33 cellular contexts compared by ENCODE assay signal in genomic region chr13:90906554-90906953, GRCh38.
"Had no signal": no experiment of that assay in that cellular context is flagged by ENCODE, and none has a peak within 500 bp of the region (broad histone marks: within the 10 kb centered on the region; RNA-seq: fewer than 3 reads in every experiment).

No MANE protein-coding gene starts in this region.

- H3K9me3 ChIP-seq: adrenal gland, ascending aorta, body of pancreas had no signal

- ATAC-seq: activated naive CD4-positive, alpha-beta T cell treated with anti-CD3 and anti-CD28 coated beads, Interleukin-2, amount 50 U/mL, for 72 hours; activated naive CD8-positive, alpha-beta T cell treated with anti-CD3 and anti-CD28 coated beads, Interleukin-2, amount 50 U/mL, for 24 hours; activated T-cell treated with anti-CD3 and anti-CD28 coated beads, Interleukin-2, amount 50 U/mL, for 4 hours; activated T-cell treated with anti-CD3 and anti-CD28 coated beads, Interleukin-2, amount 50 U/mL, for 72 hours; activated T-helper 17 cell treated with anti-CD3 and anti-CD28 coated beads, Interleukin-2, amount 50 U/mL, for 72 hours; body of pancreas had no signal

- FAIRE-seq: astrocyte, bronchial epithelial cell had no signal

- H3K27me3 ChIP-seq: adrenal gland, ascending aorta, body of pancreas, brain microvascular endothelial cell, breast epithelium, cardiac muscle cell had no signal

- H3K4me3 ChIP-seq: adrenal gland, ascending aorta, body of pancreas, breast epithelium, cardiac muscle cell had no signal

- H3K36me3 ChIP-seq: adrenal gland, ascending aorta, brain microvascular endothelial cell, breast epithelium, cardiac muscle cell had no signal

- DNase-seq: activated effector memory CD4-positive, alpha-beta T cell treated with anti-CD3 and anti-CD28 coated beads, Interleukin-2, amount 50 U/mL, for 16 hours; activated effector memory CD4-positive, alpha-beta T cell treated with Interleukin-2 at 50 U/mL for 16 hours; activated gamma-delta T cell; activated gamma-delta T cell treated with Interleukin-2 at 50 U/mL for 16 hours; activated naive CD4-positive, alpha-beta T cell; activated naive CD4-positive, alpha-beta T cell treated with anti-CD3 and anti-CD28 coated beads for 36 hours; activated naive CD4-positive, alpha-beta T cell treated with anti-CD3 and anti-CD28 coated beads, Interleukin-2, amount 10 ng/mL, durations not matched to agents 7 days and 5 days; activated naive CD4-positive, alpha-beta T cell treated with anti-CD3 and anti-CD28 coated beads, Interleukin-2, amount 50 U/mL, for 16 hours; activated naive CD4-positive, alpha-beta T cell treated with Interleukin-2 at 50 U/mL for 16 hours; activated naive CD8-positive, alpha-beta T cell treated with anti-CD3 and anti-CD28 coated beads for 36 hours; activated naive CD8-positive, alpha-beta T cell treated with anti-CD3 and anti-CD28 coated beads, Interleukin-2, amount 10 ng/mL, durations not matched to agents 7 days and 5 days; activated naive CD8-positive, alpha-beta T cell treated with anti-CD3 and anti-CD28 coated beads, Interleukin-2, amount 50 U/mL, for 24 hours; activated T-cell treated with anti-CD3 and anti-CD28 coated beads, Interleukin-2, amount 50 U/mL, for 24 hours; activated T-cell treated with anti-CD3 and anti-CD28 coated beads, Interleukin-2, amount 50 U/mL, for 4 hours; activated T-cell treated with anti-CD3 and anti-CD28 coated beads, Interleukin-2, amount 50 U/mL, for 48 hours; activated T-cell treated with anti-CD3 and anti-CD28 coated beads, Interleukin-2, amount 50 U/mL, for 72 hours; adrenal gland; amniotic stem cell; amygdala; anterior cingulate cortex; aorta; body of pancreas; brain microvascular endothelial cell; caudate nucleus; central memory CD4-positive, alpha-beta T cell; cerebellar nuclear complex had no signal

- H3K27ac ChIP-seq: adrenal gland, ascending aorta, body of pancreas, brain microvascular endothelial cell, breast epithelium, cardiac muscle cell had no signal

- H3K4me1 ChIP-seq: adrenal gland, ascending aorta, body of pancreas, breast epithelium had no signal
